In the genomic region with DNA sequence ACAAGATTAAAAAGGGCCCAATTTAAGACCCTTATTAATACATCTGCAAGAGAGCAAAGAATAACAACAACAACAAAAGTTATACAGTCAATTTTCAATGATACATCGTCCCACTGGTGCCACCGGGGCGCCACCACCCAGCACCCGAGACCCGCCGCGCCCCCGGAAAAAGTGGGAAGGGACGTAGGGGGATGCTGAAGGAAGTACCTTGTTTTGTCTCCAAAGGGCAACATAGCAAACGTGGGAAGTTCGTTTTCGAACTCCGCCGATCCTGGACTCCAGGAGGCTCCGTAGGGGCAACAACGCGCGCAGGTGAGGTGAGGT, we compare ENCODE assay signal across 8 cellular contexts. TPM values are rescaled to one million over a fixed set of nuclear protein-coding genes. Genes with fewer than 3 reads are reported as not detected.
A peak's percentile ranks its signal among the peaks of the same experiment; 100 is the strongest.
DNase-seq lines count a peak whose midpoint lies in the region; ATAC-seq and TF ChIP-seq lines count a peak whose summit lies in the region.

No MANE protein-coding gene starts in this region.

- H3K4me1 Mint-ChIP-seq in CD8-positive, alpha-beta memory T cell = peaks cover 14 to 31% (median 20%) of the 10 kb centered on the region in 3 donors

- H2AFZ ChIP-seq in neuron (ENCODE audit: low read depth, low read length) = peak overlapping the region; percentile 97

- no peak for DNase-seq in CD8-positive, alpha-beta memory T cell
- DNase-seq in NB4 (ENCODE audit: low read depth) = no peak
- no peak for DNase-seq in superior temporal gyrus (ENCODE audit: extremely low spot score)
- DNase-seq in HT-29 (ENCODE audit: low spot score) = no peak
- no peak for DNase-seq in stimulated activated CD4-positive, alpha-beta T cell treated with anti-CD3 and anti-CD28 coated beads, Interleukin-2, amount 100 ng/mL, for 24 hours

- H3K9me3 ChIP-seq in CD8-positive, alpha-beta memory T cell (ENCODE audit: low read length) = no peaks in the 10 kb centered on the region
- H3K9me3 ChIP-seq in endocrine pancreas (ENCODE audit: control insufficient read depth, low read length) (no peaks in the 10 kb centered on the region), neuron (ENCODE audit: low read length) (no peaks in the 10 kb centered on the region)

- no peak for TF ChIP-seq CTCF in NB4 (IDR thresholded peaks at IDR 0.05; ENCODE audit: low read depth, low read length)

- ATAC-seq in GM19463 (IDR thresholded peaks at IDR 0.05; ENCODE audit: unreplicated experiment) = no peak

- peak overlapping the region in 6 of 8 donors; percentile 13 to 76 (median 60) for H3K27ac Mint-ChIP-seq in CD8-positive, alpha-beta memory T cell

- peak overlapping the region; percentile 84 to 96 (median 86) for H3K4me3 Mint-ChIP-seq in CD8-positive, alpha-beta memory T cell

- H3K4me1 ChIP-seq in CD8-positive, alpha-beta memory T cell (ENCODE audit: insufficient read depth, low read length) = peaks cover 14% of the 10 kb centered on the region
- H3K4me1 ChIP-seq in endocrine pancreas (ENCODE audit: control insufficient read depth, insufficient read depth, low read length) (peaks cover 25% of the 10 kb centered on the region), neuron (ENCODE audit: insufficient read depth, low read length) (peaks cover 15% of the 10 kb centered on the region)

- H3K27ac ChIP-seq in CD8-positive, alpha-beta memory T cell (ENCODE audit: low read depth, low read length) = no peak overlapping the region

- peaks cover 0 to 3% (median 0%) of the 10 kb centered on the region in 3 donors for H3K36me3 Mint-ChIP-seq in CD8-positive, alpha-beta memory T cell

- H3K36me3 ChIP-seq in CD8-positive, alpha-beta memory T cell (ENCODE audit: insufficient read depth, low read length) = no peaks in the 10 kb centered on the region
- H3K36me3 ChIP-seq in endocrine pancreas (ENCODE audit: control insufficient read depth, insufficient read depth, low read length) (no peaks in the 10 kb centered on the region), neuron (ENCODE audit: insufficient read depth, low read length) (no peaks in the 10 kb centered on the region)

- POLR2A ChIA-PET in CD8-positive, alpha-beta memory T cell (lab: Charles Lee) = interaction anchor here (1.0 kb wide), 1 partner anchor 172 kb away, joined by 3 read pairs; no protein-coding TSS in a partner anchor

- no peaks in the 10 kb centered on the region for H3K27me3 ChIP-seq in CD8-positive, alpha-beta memory T cell (ENCODE audit: insufficient read depth, low read length, poor library complexity, severe bottlenecking)
- H3K27me3 ChIP-seq in endocrine pancreas (ENCODE audit: control insufficient read depth, insufficient read depth, low read length) (no peaks in the 10 kb centered on the region), neuron (ENCODE audit: insufficient read depth, low read length) (no peaks in the 10 kb centered on the region)

- no peak for TF ChIP-seq POLR2A in NB4 (IDR thresholded peaks at IDR 0.05; ENCODE audit: extremely low read depth, insufficient read length)

- peak overlapping the region; percentile 89 for H3K9ac ChIP-seq in endocrine pancreas (ENCODE audit: control insufficient read depth, insufficient read depth, low read length)

- H3K4me3 ChIP-seq in CD8-positive, alpha-beta memory T cell (ENCODE audit: low read length) = peak overlapping the region; percentile 47
- H3K4me3 ChIP-seq in NB4 (ENCODE audit: low read depth, low read length) (peak overlapping the region; percentile 11), endocrine pancreas (ENCODE audit: control insufficient read depth, insufficient read depth, low read length) (peak overlapping the region; percentile 85), neuron (ENCODE audit: low read length) (peak overlapping the region; percentile 92)

- CTCF ChIA-PET in CD8-positive, alpha-beta memory T cell (lab: Charles Lee) = interaction anchor here (0.6 to 2.7 kb wide), 4 partner anchors 9 to 586 kb away, joined by 3 to 6 read pairs (median 4); no protein-coding TSS in a partner anchor

- H3K9me3 Mint-ChIP-seq in CD8-positive, alpha-beta memory T cell = no peaks in the 10 kb centered on the region

- peaks cover 4 to 8% of the 10 kb centered on the region in 2 donors for H3K27me3 Mint-ChIP-seq in CD8-positive, alpha-beta memory T cell

RNA-seq across cellular contexts. Expression of a gene that starts 1.7 kb away (rescaled TPM):
- under 1 TPM; 0.20 to 0.44 TPM for total RNA-seq in CD8-positive, alpha-beta memory T cell
- 1.3 TPM for polyA plus RNA-seq in CD8-positive, alpha-beta memory T cell
- 2.0 and 3.0 TPM in 2 replicates for total RNA-seq in HT-29 (2014; rRNA removed; shearing (Covaris generic))

Comparison
In these comparisons a context has a peak if more than half of its experiments do, and no peak if none do; other contexts are left out.
1. H3K4me3 ChIP-seq: peak in every context shown above with its lines; median percentile 92 in neuron; 85 in endocrine pancreas; 47 in CD8-positive, alpha-beta memory T cell; 11 in NB4.